1 cellular context compared by ENCODE assay signal in genomic region chr6:27591660-27592059, GRCh38.
TF ChIP-seq lines count a peak whose summit lies in the region.

No MANE protein-coding gene starts in this region.

TF ChIP-seq in HepG2, 621 proteins besides CTCF, POLR2A, EP300 and RAD21 (continued from another document and continues in another):
- no peak for TF ChIP-seq DZIP1 (CRISPR knock-in tag; IDR thresholded peaks at IDR 0.05)
- TF ChIP-seq TBX3 (IDR thresholded peaks at IDR 0.05; ENCODE audit: borderline replicate concordance), result no peak
- no peak for TF ChIP-seq ZNF747 (CRISPR knock-in tag; IDR thresholded peaks at IDR 0.05; ENCODE audit: borderline replicate concordance)
- 0 out of 2 replicates have a peak, but pooled peaks have one; percentile 35 for TF ChIP-seq MIER3 (CRISPR knock-in tag; IDR thresholded peaks at IDR 0.05; ENCODE audit: borderline replicate concordance)
- TF ChIP-seq ZNF275 (CRISPR knock-in tag; IDR thresholded peaks at IDR 0.05; ENCODE audit: borderline replicate concordance), result no peak
- TF ChIP-seq FOXJ3 (CRISPR knock-in tag; IDR thresholded peaks at IDR 0.05; ENCODE audit: borderline replicate concordance), result no peak
- no peak for TF ChIP-seq ARID3A (IDR thresholded peaks at IDR 0.05; ENCODE audit: low read depth, low read length)
- TF ChIP-seq SATB2 (CRISPR knock-in tag; IDR thresholded peaks at IDR 0.05), result no peak
- TF ChIP-seq SOX13 (IDR thresholded peaks at IDR 0.05), result no peak
- 0 out of 4 replicates have a peak, but pooled peaks of 1 of the 2 experiments have one; percentile 11 for TF ChIP-seq SOX13 (CRISPR knock-in tag; conservative IDR thresholded peaks at IDR 0.05 in 1 of 2, IDR thresholded peaks at IDR 0.05 in 1 of 2)
- TF ChIP-seq MIER2 (CRISPR knock-in tag; IDR thresholded peaks at IDR 0.05), result 0 out of 2 replicates have a peak, but pooled peaks have one; percentile 33
- peak; percentile 69; the same call in 1 of the 2 replicates for TF ChIP-seq MIXL1 (CRISPR knock-in tag; IDR thresholded peaks at IDR 0.05)
- no peak for TF ChIP-seq AKAP8 (CRISPR knock-in tag; IDR thresholded peaks at IDR 0.05)
- TF ChIP-seq SETDB1 (CRISPR knock-in tag; IDR thresholded peaks at IDR 0.05; ENCODE audit: borderline replicate concordance), result no peak
- TF ChIP-seq SIN3A (IDR thresholded peaks at IDR 0.05; ENCODE audit: borderline replicate concordance, low read depth, low read length), result no peak
- no peak for TF ChIP-seq ZNF337 (CRISPR knock-in tag; IDR thresholded peaks at IDR 0.05; ENCODE audit: borderline replicate concordance, low read depth)
- TF ChIP-seq NKX3-1 (CRISPR knock-in tag; IDR thresholded peaks at IDR 0.05), result peak; percentile 73; the same call in 1 of the 2 replicates
- TF ChIP-seq ZNF891 (CRISPR knock-in tag; IDR thresholded peaks at IDR 0.05), result no peak
- no peak for TF ChIP-seq ZHX2 (IDR thresholded peaks at IDR 0.05; ENCODE audit: low read depth)
- TF ChIP-seq ZHX2 (CRISPR knock-in tag; IDR thresholded peaks at IDR 0.05; ENCODE audit: borderline replicate concordance), result no peak
- TF ChIP-seq ZNF607 (CRISPR knock-in tag; IDR thresholded peaks at IDR 0.05; ENCODE audit: borderline replicate concordance), result no peak
- TF ChIP-seq GPN1 (CRISPR knock-in tag; IDR thresholded peaks at IDR 0.05; ENCODE audit: borderline replicate concordance), result no peak
- TF ChIP-seq SP4 (CRISPR knock-in tag; IDR thresholded peaks at IDR 0.05), result no peak
- TF ChIP-seq SRSF1 (optimal IDR thresholded peaks at IDR 0.05; ENCODE audit: low read depth, low read length), result no peak
- TF ChIP-seq SMYD3 (CRISPR knock-in tag; IDR thresholded peaks at IDR 0.05), result no peak
- TF ChIP-seq ZFP62 (CRISPR knock-in tag; IDR thresholded peaks at IDR 0.05), result no peak
- TF ChIP-seq TFDP1 (CRISPR knock-in tag; IDR thresholded peaks at IDR 0.05; ENCODE audit: borderline replicate concordance), result peak; percentile 44; the same call in 1 of the 2 replicates
- no peak for TF ChIP-seq JARID2 (CRISPR knock-in tag; IDR thresholded peaks at IDR 0.05; ENCODE audit: insufficient replicate concordance)
- no peak for TF ChIP-seq ZBTB1 (CRISPR knock-in tag; IDR thresholded peaks at IDR 0.05; ENCODE audit: borderline replicate concordance)
- TF ChIP-seq HNRNPLL (IDR thresholded peaks at IDR 0.05; ENCODE audit: low read depth, low read length, poor library complexity, severe bottlenecking), result no peak
- TF ChIP-seq TOE1 (CRISPR knock-in tag; IDR thresholded peaks at IDR 0.05), result no peak
- TF ChIP-seq ZNF792 (CRISPR knock-in tag; IDR thresholded peaks at IDR 0.05), result peak; percentile 57; the same call in 1 of the 2 replicates
- TF ChIP-seq ZNF296 (CRISPR knock-in tag; conservative IDR thresholded peaks at IDR 0.05), result no peak
- no peak for TF ChIP-seq ZNF552 (CRISPR knock-in tag; IDR thresholded peaks at IDR 0.05; ENCODE audit: borderline replicate concordance)
- TF ChIP-seq SNAI1 (CRISPR knock-in tag; IDR thresholded peaks at IDR 0.05; ENCODE audit: borderline replicate concordance), result no peak
- no peak for TF ChIP-seq ZNF281 (CRISPR knock-in tag; IDR thresholded peaks at IDR 0.05; ENCODE audit: borderline replicate concordance)
- no peak for TF ChIP-seq ZNF703 (CRISPR knock-in tag; IDR thresholded peaks at IDR 0.05; ENCODE audit: borderline replicate concordance)
- no peak for TF ChIP-seq ZNF672 (CRISPR knock-in tag; IDR thresholded peaks at IDR 0.05)
- TF ChIP-seq PAX8 (CRISPR knock-in tag; IDR thresholded peaks at IDR 0.05; ENCODE audit: borderline replicate concordance), result no peak
- no peak for TF ChIP-seq ZNF788 (CRISPR knock-in tag; IDR thresholded peaks at IDR 0.05; ENCODE audit: borderline replicate concordance)
- no peak for TF ChIP-seq ZNF256 (CRISPR knock-in tag; conservative IDR thresholded peaks at IDR 0.05)
- no peak for TF ChIP-seq KMT2A (CRISPR knock-in tag; IDR thresholded peaks at IDR 0.05)
- no peak for TF ChIP-seq ZNF34 (CRISPR knock-in tag; IDR thresholded peaks at IDR 0.05; ENCODE audit: borderline replicate concordance)
- TF ChIP-seq ZNF749 (CRISPR knock-in tag; IDR thresholded peaks at IDR 0.05; ENCODE audit: borderline replicate concordance), result no peak
- TF ChIP-seq ZSCAN31 (CRISPR knock-in tag; IDR thresholded peaks at IDR 0.05; ENCODE audit: low read depth), result no peak
- no peak for TF ChIP-seq GTF2F1 (IDR thresholded peaks at IDR 0.05; ENCODE audit: low read length)
- TF ChIP-seq RFXAP (CRISPR knock-in tag; IDR thresholded peaks at IDR 0.05; ENCODE audit: borderline replicate concordance), result no peak
- peak; percentile 66 for TF ChIP-seq ZNF331 (CRISPR knock-in tag; IDR thresholded peaks at IDR 0.05)
- no peak for TF ChIP-seq ZBTB33 (CRISPR knock-in tag; IDR thresholded peaks at IDR 0.05)
- no peak for TF ChIP-seq ZNF253 (CRISPR knock-in tag; IDR thresholded peaks at IDR 0.05; ENCODE audit: borderline replicate concordance)
- no peak for TF ChIP-seq ARID2 (CRISPR knock-in tag; IDR thresholded peaks at IDR 0.05; ENCODE audit: borderline replicate concordance)
- TF ChIP-seq PRPF4 (IDR thresholded peaks at IDR 0.05; ENCODE audit: low read depth, low read length, poor library complexity, severe bottlenecking), result peak; percentile 75
- no peak for TF ChIP-seq HOXA3 (CRISPR knock-in tag; IDR thresholded peaks at IDR 0.05)
- TF ChIP-seq SP2 (CRISPR knock-in tag; IDR thresholded peaks at IDR 0.05), result no peak
- no peak for TF ChIP-seq ZFP82 (CRISPR knock-in tag; IDR thresholded peaks at IDR 0.05; ENCODE audit: borderline replicate concordance)
